In the genomic region with DNA sequence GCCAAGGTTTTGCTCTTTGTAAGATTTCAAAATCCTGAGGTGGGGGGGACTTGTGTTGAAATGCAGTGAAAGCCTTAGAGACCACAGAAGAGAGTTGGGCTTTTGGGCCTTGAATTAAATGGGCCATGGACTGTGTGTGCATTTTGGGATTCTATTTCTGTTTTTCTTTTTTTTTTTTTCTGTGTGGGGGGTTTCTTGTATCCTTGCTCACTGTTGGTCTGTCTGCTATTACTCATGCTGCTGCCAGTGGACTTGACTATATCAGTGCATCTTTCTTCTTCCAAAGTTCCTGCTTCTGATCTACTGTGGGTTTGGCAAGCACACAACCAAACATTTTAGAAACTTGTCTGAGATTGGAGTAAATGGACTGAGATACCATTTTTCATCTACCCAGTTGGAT, we compare ENCODE assay signal across 21 cellular contexts.
A peak's percentile ranks its signal among the peaks of the same experiment; 100 is the strongest.
DNase-seq lines count a peak whose midpoint lies in the region; ATAC-seq and TF ChIP-seq lines count a peak whose summit lies in the region.
"Had no signal": no experiment of that assay in that cellular context is flagged by ENCODE, and none has a peak within 500 bp of the region (broad histone marks: within the 10 kb centered on the region; RNA-seq: fewer than 3 reads in every experiment).

No MANE protein-coding gene starts in this region.

- peak in 1 of 2 experiments; percentile 66; a peak in 1 of 4 replicates for TF ChIP-seq EP300 in SK-N-SH (IDR thresholded peaks at IDR 0.05; ENCODE audit: borderline replicate concordance in 1 of 2, low read depth in 1 of 2, low read length in 1 of 2)

- no peaks in the 10 kb centered on the region for H3K36me3 Mint-ChIP-seq in T-helper 2 cell treated with Interferon-gamma antibody and Interleukin-4, amounts not matched to agents 5 μg/mL and 100 μg/mL, for 36 hours (ENCODE audit: low read depth)

- CTCF ChIA-PET in SK-N-SH (lab: Yijun Ruan, JAX) = no interaction called here

- H3K27me3 Mint-ChIP-seq in T-helper 2 cell treated with Interferon-gamma antibody and Interleukin-4, amounts not matched to agents 5 μg/mL and 100 μg/mL, for 36 hours (ENCODE audit: low read depth) = no peaks in the 10 kb centered on the region
- H3K27me3 Mint-ChIP-seq: CD4-positive, CD25-positive, alpha-beta regulatory T cell; IgD-negative memory B cell had no signal

- no peaks in the 10 kb centered on the region for H3K4me1 Mint-ChIP-seq in T-helper 2 cell treated with Interferon-gamma antibody and Interleukin-4, amounts not matched to agents 5 μg/mL and 100 μg/mL, for 36 hours (ENCODE audit: low read depth)
- H3K4me1 Mint-ChIP-seq: IgD-negative memory B cell had no signal

- TF ChIP-seq RAD21 in SK-N-SH (IDR thresholded peaks at IDR 0.05; ENCODE audit: low read length) = no peak

- peak overlapping the region in 1 of 2 experiments; percentile 45; a peak in 1 of 4 replicates for H3K27ac ChIP-seq in SK-N-SH (ENCODE audit: low read depth in 2 of 2, low read length in 1 of 2)

- H3K79me2 ChIP-seq in SK-N-SH (ENCODE audit: insufficient read depth) = no peaks in the 10 kb centered on the region

- no peak overlapping the region for H3K9ac ChIP-seq in SK-N-SH

- no peaks in the 10 kb centered on the region for H4K20me1 ChIP-seq in SK-N-SH (ENCODE audit: insufficient read depth)

- no peaks in the 10 kb centered on the region for H3K9me3 ChIP-seq in SK-N-SH
- H3K9me3 ChIP-seq: BE2C, MG63 had no signal

- H3K9me2 ChIP-seq in SK-N-SH = no peaks in the 10 kb centered on the region; the same call in 1 of the 2 replicates

- H3K4me3 ChIP-seq in SK-N-SH (ENCODE audit: low read depth in 2 of 2, low read length in 1 of 2) = no peak overlapping the region
- H3K4me3 ChIP-seq in choroid plexus epithelial cell (ENCODE audit: low read depth, low read length) = no peak overlapping the region
- H3K4me3 ChIP-seq in skeletal muscle cell (ENCODE audit: low read depth, low read length) = no peak overlapping the region
- H3K4me3 ChIP-seq: GM12878, GM23338, MG63 had no signal

- no peaks in the 10 kb centered on the region for H3K27me3 ChIP-seq in SK-N-SH (ENCODE audit: insufficient read depth)
- H3K27me3 ChIP-seq: BE2C, MG63 had no signal

- H3K4me3 Mint-ChIP-seq in T-helper 2 cell treated with Interferon-gamma antibody and Interleukin-4, amounts not matched to agents 5 μg/mL and 100 μg/mL, for 36 hours = no peak overlapping the region
- H3K4me3 Mint-ChIP-seq: CD4-positive, CD25-positive, alpha-beta regulatory T cell; GM23338; IgD-negative memory B cell had no signal

- peaks cover 2 to 6% of the 10 kb centered on the region in 2 experiments; a peak in 2 of 4 replicates for H3K4me1 ChIP-seq in SK-N-SH (ENCODE audit: control insufficient read depth in 1 of 2, insufficient read depth in 2 of 2, low read depth in 1 of 2, low read length in 1 of 2)
- H3K4me1 ChIP-seq: BE2C had no signal

- no peaks in the 10 kb centered on the region for H3K9me3 Mint-ChIP-seq in T-helper 2 cell treated with Interferon-gamma antibody and Interleukin-4, amounts not matched to agents 5 μg/mL and 100 μg/mL, for 36 hours
- H3K9me3 Mint-ChIP-seq: GM23338 had no signal

- DNase-seq in SK-N-SH (no peak), NCI-H226 (peak; percentile 35), choroid plexus epithelial cell (ENCODE audit: low read depth) (peak; percentile 41), skeletal muscle cell (ENCODE audit: low read depth) (peak; percentile 56), NCI-H2107 treated with DMSO at 0.1 percent for 48 hours (lab: John Stamatoyannopoulos, UW; ENCODE audit: unreplicated experiment) (no peak)
- DNase-seq in T-helper 2 cell treated with Interferon-gamma antibody and Interleukin-4, amounts not matched to agents 5 μg/mL and 100 μg/mL, for 36 hours (ENCODE audit: low spot score) = no peak
- DNase-seq: 8988T; BE2C; CD4-positive, CD25-positive, alpha-beta regulatory T cell; COR-L47; HCEC 1CT; Karpas-422; MG63; NCI-H1092 treated with DMSO at 0.1 percent for 48 hours; NCI-H146; NCI-H510A treated with DMSO at 0.1 percent for 48 hours had no signal

- H3K36me3 ChIP-seq in SK-N-SH (replicated peaks in 1 of 2; ENCODE audit: control insufficient read depth in 1 of 2, insufficient read depth in 2 of 2, low read length in 1 of 2) = peaks cover 0 to 4% of the 10 kb centered on the region in 2 experiments
- H3K36me3 ChIP-seq: BE2C, MG63 had no signal

- no peak overlapping the region for H2AFZ ChIP-seq in SK-N-SH (ENCODE audit: low read depth)
- H2AFZ ChIP-seq: GM23338 had no signal

- no peak overlapping the region for H3K27ac Mint-ChIP-seq in T-helper 2 cell treated with Interferon-gamma antibody and Interleukin-4, amounts not matched to agents 5 μg/mL and 100 μg/mL, for 36 hours
- H3K27ac Mint-ChIP-seq: CD4-positive, CD25-positive, alpha-beta regulatory T cell; GM23338; IgD-negative memory B cell had no signal

- H3F3A ChIP-seq in SK-N-SH (replicated peaks; ENCODE audit: insufficient read depth) = peaks cover 4% of the 10 kb centered on the region

- no peak for TF ChIP-seq CTCF in SK-N-SH (IDR thresholded peaks at IDR 0.05)
- no peak for TF ChIP-seq CTCF in choroid plexus epithelial cell (conservative IDR thresholded peaks at IDR 0.05; ENCODE audit: low read depth, low read length)

- ATAC-seq in SK-N-SH treated with all-trans-retinoic acid at 6 μM for 48 hours (no peak), GM19397 (IDR thresholded peaks at IDR 0.05; ENCODE audit: unreplicated experiment) (no peak)
- ATAC-seq: GM12878, GM23338 had no signal

- H3K4me2 ChIP-seq in SK-N-SH = peak overlapping the region; percentile 21; the same call in 1 of the 2 replicates
- H3K4me2 ChIP-seq: GM23338 had no signal

- POLR2A ChIA-PET in SK-N-SH (lab: Yijun Ruan, JAX) = no interaction called here

TF ChIP-seq in SK-N-SH, 30 proteins besides CTCF, POLR2A, EP300 and RAD21:
- no peak for TF ChIP-seq NRF1 (IDR thresholded peaks at IDR 0.05; ENCODE audit: low read depth, low read length)
- TF ChIP-seq FOSL2 (IDR thresholded peaks at IDR 0.05; ENCODE audit: borderline replicate concordance, low read depth) = peak; percentile 38; the same call in 1 of the 2 replicates
- TF ChIP-seq, protein P1, sequence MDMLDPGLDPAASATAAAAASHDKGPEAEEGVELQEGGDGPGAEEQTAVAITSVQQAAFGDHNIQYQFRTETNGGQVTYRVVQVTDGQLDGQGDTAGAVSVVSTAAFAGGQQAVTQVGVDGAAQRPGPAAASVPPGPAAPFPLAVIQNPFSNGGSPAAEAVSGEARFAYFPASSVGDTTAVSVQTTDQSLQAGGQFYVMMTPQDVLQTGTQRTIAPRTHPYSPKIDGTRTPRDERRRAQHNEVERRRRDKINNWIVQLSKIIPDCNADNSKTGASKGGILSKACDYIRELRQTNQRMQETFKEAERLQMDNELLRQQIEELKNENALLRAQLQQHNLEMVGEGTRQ (IDR thresholded peaks at IDR 0.05; ENCODE audit: borderline replicate concordance, low read depth, low read length) = no peak
- TF ChIP-seq, protein P2, sequence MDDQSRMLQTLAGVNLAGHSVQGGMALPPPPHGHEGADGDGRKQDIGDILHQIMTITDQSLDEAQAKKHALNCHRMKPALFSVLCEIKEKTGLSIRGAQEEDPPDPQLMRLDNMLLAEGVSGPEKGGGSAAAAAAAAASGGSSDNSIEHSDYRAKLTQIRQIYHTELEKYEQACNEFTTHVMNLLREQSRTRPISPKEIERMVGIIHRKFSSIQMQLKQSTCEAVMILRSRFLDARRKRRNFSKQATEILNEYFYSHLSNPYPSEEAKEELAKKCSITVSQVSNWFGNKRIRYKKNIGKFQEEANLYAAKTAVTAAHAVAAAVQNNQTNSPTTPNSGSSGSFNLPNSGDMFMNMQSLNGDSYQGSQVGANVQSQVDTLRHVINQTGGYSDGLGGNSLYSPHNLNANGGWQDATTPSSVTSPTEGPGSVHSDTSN (IDR thresholded peaks at IDR 0.05) = peak; percentile 87
- TF ChIP-seq NFIC (IDR thresholded peaks at IDR 0.05; ENCODE audit: borderline replicate concordance) = peak; percentile 82
- peak; percentile 81 for TF ChIP-seq TCF12 (IDR thresholded peaks at IDR 0.05)
- peak; percentile 33; the same call in 1 of the 2 replicates for TF ChIP-seq JUND (IDR thresholded peaks at IDR 0.05)
TF ChIP-seq in SK-N-SH: peak in this region for 5.

TF ChIP-seq in SK-N-SH treated with all-trans-retinoic acid at 6 μM for 48 hours, 23 proteins besides CTCF, POLR2A, EP300 and RAD21 (continues in another document):
- TF ChIP-seq ZNF70 (CRISPR knock-in tag; IDR thresholded peaks at IDR 0.05) (no peak), ZFP3 (CRISPR knock-in tag; IDR thresholded peaks at IDR 0.05) (no peak), ZFP30 (CRISPR knock-in tag; IDR thresholded peaks at IDR 0.05) (no peak)
- TF ChIP-seq, protein P3, sequence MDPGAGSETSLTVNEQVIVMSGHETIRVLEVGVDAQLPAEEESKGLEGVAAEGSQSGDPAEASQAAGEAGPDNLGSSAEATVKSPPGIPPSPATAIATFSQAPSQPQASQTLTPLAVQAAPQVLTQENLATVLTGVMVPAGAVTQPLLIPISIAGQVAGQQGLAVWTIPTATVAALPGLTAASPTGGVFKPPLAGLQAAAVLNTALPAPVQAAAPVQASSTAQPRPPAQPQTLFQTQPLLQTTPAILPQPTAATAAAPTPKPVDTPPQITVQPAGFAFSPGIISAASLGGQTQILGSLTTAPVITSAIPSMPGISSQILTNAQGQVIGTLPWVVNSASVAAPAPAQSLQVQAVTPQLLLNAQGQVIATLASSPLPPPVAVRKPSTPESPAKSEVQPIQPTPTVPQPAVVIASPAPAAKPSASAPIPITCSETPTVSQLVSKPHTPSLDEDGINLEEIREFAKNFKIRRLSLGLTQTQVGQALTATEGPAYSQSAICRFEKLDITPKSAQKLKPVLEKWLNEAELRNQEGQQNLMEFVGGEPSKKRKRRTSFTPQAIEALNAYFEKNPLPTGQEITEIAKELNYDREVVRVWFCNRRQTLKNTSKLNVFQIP (CRISPR knock-in tag; IDR thresholded peaks at IDR 0.05; ENCODE audit: borderline replicate concordance, low read depth) = no peak

Comparison
In these comparisons a context has a peak if more than half of its experiments do, and no peak if none do; other contexts are left out.
1. DNase-seq: peak in NCI-H226 (single experiment), choroid plexus epithelial cell (single experiment) and skeletal muscle cell (single experiment); none in SK-N-SH (single experiment), NCI-H2107 treated with DMSO at 0.1 percent for 48 hours (single experiment) and T-helper 2 cell treated with Interferon-gamma antibody and Interleukin-4, amounts not matched to agents 5 μg/mL and 100 μg/mL, for 36 hours (single experiment).